Comparison of ENCODE assay signal across 1 cellular context in genomic region chr9:114155263-114155966, GRCh38.
TF ChIP-seq lines count a peak whose summit lies in the region.

Gene COL27A1, plus strand, starts transcription at chr9:114155537. Its CDS starts 414 bp downstream, at chr9:114155951.

TF ChIP-seq in A549, 52 proteins besides CTCF, POLR2A, EP300 and RAD21 (continued from another document):
- TF ChIP-seq PBX3 (IDR thresholded peaks at IDR 0.05) = 0 out of 2 replicates have a peak, but pooled peaks have one; percentile 34
- no peak for TF ChIP-seq CHD4 (IDR thresholded peaks at IDR 0.05; ENCODE audit: borderline replicate concordance)
